Comparison of ENCODE assay signal across 24 cellular contexts in the genomic region with DNA sequence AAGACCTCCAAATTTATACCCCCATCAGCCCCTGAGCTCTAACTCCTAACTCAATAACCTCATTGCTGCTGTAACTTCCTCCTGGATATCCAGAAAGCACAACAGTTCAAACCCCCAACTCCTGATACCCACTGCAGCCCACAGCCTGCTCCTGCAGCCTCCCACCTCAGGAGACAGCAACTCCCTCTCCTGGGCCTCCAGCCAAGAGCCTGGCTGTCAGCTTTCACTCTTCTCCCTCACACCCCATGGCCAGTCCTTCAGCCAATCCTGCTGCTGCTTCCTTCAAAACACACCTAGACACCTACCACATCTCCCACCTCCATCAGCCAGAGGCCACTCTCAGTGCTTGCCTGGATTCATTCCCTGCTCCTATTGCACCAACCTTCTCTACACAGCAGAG. TPM values are rescaled to one million over a fixed set of nuclear protein-coding genes. Genes with fewer than 3 reads are reported as not detected.
A peak's percentile ranks its signal among the peaks of the same experiment; 100 is the strongest.
DNase-seq lines count a peak whose midpoint lies in the region; ATAC-seq and TF ChIP-seq lines count a peak whose summit lies in the region.
"Had no signal": no experiment of that assay in that cellular context is flagged by ENCODE, and none has a peak within 500 bp of the region (broad histone marks: within the 10 kb centered on the region; RNA-seq: fewer than 3 reads in every experiment).

No MANE protein-coding gene starts in this region.

- H3K4me1 Mint-ChIP-seq in H9, result peaks cover 11 to 20% of the 10 kb centered on the region in 2 experiments
- peaks cover 12% of the 10 kb centered on the region for H3K4me1 Mint-ChIP-seq in WTC11
- H3K4me1 Mint-ChIP-seq in neural progenitor cell, result peaks cover 20% of the 10 kb centered on the region

- no peak overlapping the region for H2AFZ ChIP-seq in H9 (ENCODE audit: low read length)
- no peak overlapping the region for H2AFZ ChIP-seq in neural progenitor cell (replicated peaks)
- no peak overlapping the region for H2AFZ ChIP-seq in PC-9

- no peak overlapping the region for H3K14ac ChIP-seq in H9 (ENCODE audit: insufficient read depth, low read length)

- H3K9me3 ChIP-seq in H9 (ENCODE audit: control insufficient read depth, low read depth, low read length) (no peaks in the 10 kb centered on the region), neural progenitor cell (ENCODE audit: low read depth) (no peaks in the 10 kb centered on the region), PC-9 (ENCODE audit: insufficient read depth, low read depth) (no peaks in the 10 kb centered on the region), colonic mucosa (no peaks in the 10 kb centered on the region)
- H3K9me3 ChIP-seq: upper lobe of right lung had no signal

- no peaks in the 10 kb centered on the region for H3F3A ChIP-seq in neural progenitor cell (ENCODE audit: low read depth)
- H3F3A ChIP-seq in PC-9 (ENCODE audit: insufficient read depth, low read depth), result no peaks in the 10 kb centered on the region; the same call in 1 of the 2 replicates

- TF ChIP-seq CTCF in H9 (conservative IDR thresholded peaks at IDR 0.05) (no peak), WTC11 (IDR thresholded peaks at IDR 0.05) (no peak), neural progenitor cell (IDR thresholded peaks at IDR 0.05) (no peak), PC-9 (conservative IDR thresholded peaks at IDR 0.05) (no peak), colonic mucosa (IDR thresholded peaks at IDR 0.05) (no peak)

- no peaks in the 10 kb centered on the region for H4K20me1 ChIP-seq in H9 (ENCODE audit: control insufficient read depth, insufficient read depth, insufficient read length)
- peaks cover 34% of the 10 kb centered on the region for H4K20me1 ChIP-seq in neural progenitor cell (ENCODE audit: low read depth)
- no peaks in the 10 kb centered on the region for H4K20me1 ChIP-seq in PC-9 (ENCODE audit: insufficient read depth)

- H3K27me3 Mint-ChIP-seq in H9 (ENCODE audit: low read depth) (no peaks in the 10 kb centered on the region; the same call in 1 of the 2 replicates), WTC11 (ENCODE audit: low read depth) (no peaks in the 10 kb centered on the region), neural progenitor cell (ENCODE audit: insufficient read depth, low read depth) (peaks cover 4% of the 10 kb centered on the region)
- H3K27me3 Mint-ChIP-seq: CD4-positive, CD25-positive, alpha-beta regulatory T cell had no signal

- peaks cover 13 to 72% (median 64%) of the 10 kb centered on the region in 3 experiments; a peak in 6 of 7 replicates for H3K36me3 Mint-ChIP-seq in H9 (ENCODE audit: insufficient read depth in 1 of 3, low read depth in 3 of 3)
- peaks cover 38% of the 10 kb centered on the region for H3K36me3 Mint-ChIP-seq in WTC11
- peaks cover 23% of the 10 kb centered on the region for H3K36me3 Mint-ChIP-seq in neural progenitor cell

- no peak overlapping the region for H3K4ac ChIP-seq in H9 (ENCODE audit: low read depth, low read length)

- H3K36me3 ChIP-seq in neural progenitor cell (no peaks in the 10 kb centered on the region), PC-9 (ENCODE audit: low read depth) (no peaks in the 10 kb centered on the region), colonic mucosa (no peaks in the 10 kb centered on the region)
- H3K36me3 ChIP-seq: upper lobe of right lung had no signal

- no peak overlapping the region for H4K91ac ChIP-seq in H9 (ENCODE audit: insufficient read length, low read depth, low read length)

- H3K27me3 ChIP-seq in H9 (ENCODE audit: insufficient read depth, low read length) (no peaks in the 10 kb centered on the region), neural progenitor cell (no peaks in the 10 kb centered on the region), PC-9 (ENCODE audit: insufficient read depth, low read depth) (no peaks in the 10 kb centered on the region), colonic mucosa (no peaks in the 10 kb centered on the region)
- H3K27me3 ChIP-seq: upper lobe of right lung had no signal

- H2BK15ac ChIP-seq in H9 (ENCODE audit: low read depth, low read length), result no peak overlapping the region

- ATAC-seq in WTC11 (no peak), HG02840 (IDR thresholded peaks at IDR 0.05; ENCODE audit: low FRiP score, unreplicated experiment) (no peak)
- ATAC-seq: activated CD8-positive, alpha-beta T cell treated with anti-CD3 and anti-CD28 coated beads, Interleukin-2, amount 10 ng/mL, durations not matched to agents 7 days and 5 days; activated T-cell treated with anti-CD3 and anti-CD28 coated beads, Interleukin-2, amount 50 U/mL, for 72 hours; left lobe of liver; upper lobe of right lung had no signal

- no peaks in the 10 kb centered on the region; the same call in 1 of the 2 replicates for H3K4me1 ChIP-seq in H9 (ENCODE audit: insufficient read depth, low read length)
- H3K4me1 ChIP-seq in neural progenitor cell, result peaks cover 15% of the 10 kb centered on the region
- H3K4me1 ChIP-seq in PC-9 (replicated peaks; ENCODE audit: insufficient read depth), result 0 out of 2 replicates have a peak, but pooled peaks cover 5% of the 10 kb centered on the region
- peaks cover 6% of the 10 kb centered on the region for H3K4me1 ChIP-seq in colonic mucosa

- H3K4me2 ChIP-seq in H9 (ENCODE audit: insufficient read depth, insufficient read length, low read length) (no peak overlapping the region), neural progenitor cell (no peak overlapping the region), PC-9 (no peak overlapping the region)

- H3K56ac ChIP-seq in H9 (ENCODE audit: insufficient read length, low read depth, low read length), result no peak overlapping the region

- H3K9ac ChIP-seq in H9 (ENCODE audit: extremely low read depth, insufficient read length, low read length) (no peak overlapping the region), neural progenitor cell (peak overlapping the region; percentile 32), colonic mucosa (ENCODE audit: low read depth in 2 of 2, low read length in 2 of 2) (no peak overlapping the region)

- no peak overlapping the region for H4K8ac ChIP-seq in H9 (replicated peaks; ENCODE audit: insufficient read length, low read depth, low read length)

- no peaks in the 10 kb centered on the region for H3K9me3 Mint-ChIP-seq in H9
- H3K9me3 Mint-ChIP-seq in WTC11, result no peaks in the 10 kb centered on the region
- no peaks in the 10 kb centered on the region for H3K9me3 Mint-ChIP-seq in neural progenitor cell
- H3K9me3 Mint-ChIP-seq: activated T-cell treated with anti-CD3 and anti-CD28 coated beads, Interleukin-2, amount 50 U/mL, for 72 hours; CD4-positive, CD25-positive, alpha-beta regulatory T cell had no signal

- no peak overlapping the region for H3K23ac ChIP-seq in H9 (ENCODE audit: insufficient read length, low read depth, low read length)

- H3T11ph ChIP-seq in H9 (ENCODE audit: low read length), result no peak overlapping the region

- no peak overlapping the region for H2BK120ac ChIP-seq in H9 (ENCODE audit: low read depth, low read length, poor library complexity, severe bottlenecking)

- H3K27ac Mint-ChIP-seq in H9 (peak overlapping the region in 2 of 3 experiments; percentile 16 to 32; a peak in 3 of 7 replicates), WTC11 (peak overlapping the region; percentile 43; the same call in 1 of the 2 replicates), neural progenitor cell (peak overlapping the region; percentile 34)
- H3K27ac Mint-ChIP-seq: activated CD8-positive, alpha-beta T cell treated with anti-CD3 and anti-CD28 coated beads, Interleukin-2, amount 10 ng/mL, durations not matched to agents 7 days and 5 days; activated T-cell treated with anti-CD3 and anti-CD28 coated beads, Interleukin-2, amount 50 U/mL, for 72 hours had no signal

- POLR2A ChIA-PET in WTC11 (lab: Charles Lee) (no interaction called here), PC-9 (lab: Charles Lee; ENCODE audit: unreplicated experiment) (no interaction called here)

- no peaks in the 10 kb centered on the region for H3K79me1 ChIP-seq in H9 (ENCODE audit: insufficient read depth, low read depth, low read length, poor library complexity, severe bottlenecking)

- CTCF ChIA-PET in WTC11 (lab: Charles Lee), result interaction anchor here (0.8 to 1.7 kb wide), 5 partner anchors 15 to 267 kb away, joined by 3 to 10 read pairs (median 4); no protein-coding TSS in a partner anchor
- CTCF ChIA-PET in PC-9 (lab: Charles Lee), result no interaction called here

- no peaks in the 10 kb centered on the region for H3K9me2 ChIP-seq in PC-9 (ENCODE audit: insufficient read depth)

- H2BK5ac ChIP-seq in H9 (ENCODE audit: insufficient read length, low read length), result no peak overlapping the region

- peak; percentile 21 for DNase-seq in NCI-H345 (lab: John Stamatoyannopoulos, UW)
- no peak for DNase-seq in NCI-H345 treated with DMSO at 0.1 percent for 48 hours (lab: John Stamatoyannopoulos, UW; ENCODE audit: unreplicated experiment)
- DNase-seq in H9, result no peak
- no peak for DNase-seq in WTC11 (ENCODE audit: low spot score)
- no peak for DNase-seq in neural progenitor cell (ENCODE audit: low spot score)
- DNase-seq in PC-9, result no peak
- DNase-seq in colonic mucosa, result no peak
- DNase-seq: ACHN; activated CD8-positive, alpha-beta T cell treated with anti-CD3 and anti-CD28 coated beads, Interleukin-2, amount 10 ng/mL, durations not matched to agents 7 days and 5 days; activated T-cell treated with anti-CD3 and anti-CD28 coated beads, Interleukin-2, amount 50 U/mL, for 72 hours; CD4-positive, CD25-positive, alpha-beta regulatory T cell; dermis blood vessel endothelial cell; EL; H7; KBM-7; NCI-H446; nucleus accumbens; SHP77 treated with DMSO at 0.1 percent for 48 hours; stimulated activated naive CD4-positive, alpha-beta T cell; T-helper 1 cell; upper lobe of right lung had no signal

- no peak overlapping the region for H2BK12ac ChIP-seq in H9 (ENCODE audit: insufficient read length, low read depth, low read length)

- no peak overlapping the region for H2BK20ac ChIP-seq in H9 (ENCODE audit: low read depth, low read length, poor library complexity, severe bottlenecking)

- no peak overlapping the region for H4K5ac ChIP-seq in H9 (ENCODE audit: insufficient read length, low read depth, low read length)

- H3K18ac ChIP-seq in H9 (ENCODE audit: insufficient read length, low read depth, low read length), result no peak overlapping the region

- intact Hi-C loops in PC-9 (cut with micrococcal nuclease; ENCODE audit: unreplicated experiment) (no loop called here), colonic mucosa (cut with DNase I) (no loop called here)

- no peak overlapping the region for H3K27ac ChIP-seq in H9 (ENCODE audit: insufficient read length, low read depth, low read length)
- H3K27ac ChIP-seq in neural progenitor cell, result no peak overlapping the region
- H3K27ac ChIP-seq in PC-9, result no peak overlapping the region
- H3K27ac ChIP-seq in colonic mucosa, result no peak overlapping the region
- H3K27ac ChIP-seq: upper lobe of right lung, VCaP had no signal

- H3K79me2 ChIP-seq in H9 (ENCODE audit: insufficient read depth, low read length), result peaks cover 3% of the 10 kb centered on the region; the same call in 1 of the 2 replicates
- H3K79me2 ChIP-seq in neural progenitor cell (ENCODE audit: low read depth), result peaks cover 54% of the 10 kb centered on the region
- peaks cover 13% of the 10 kb centered on the region for H3K79me2 ChIP-seq in PC-9 (ENCODE audit: low read depth)

- no peaks in the 10 kb centered on the region for H3K23me2 ChIP-seq in H9 (ENCODE audit: insufficient read length, low read depth, low read length, poor library complexity, severe bottlenecking)

- no TSS peak for BruUV-seq in PC-9 (replicated peaks; lab: Mats Ljungman, UMichigan)

- H3K4me3 Mint-ChIP-seq in H9 (no peak overlapping the region), WTC11 (no peak overlapping the region), neural progenitor cell (no peak overlapping the region)
- H3K4me3 Mint-ChIP-seq: activated CD8-positive, alpha-beta T cell treated with anti-CD3 and anti-CD28 coated beads, Interleukin-2, amount 10 ng/mL, durations not matched to agents 7 days and 5 days; activated T-cell treated with anti-CD3 and anti-CD28 coated beads, Interleukin-2, amount 50 U/mL, for 72 hours had no signal

- H3K4me3 ChIP-seq in neural progenitor cell, result no peak overlapping the region
- H3K4me3 ChIP-seq in PC-9, result no peak overlapping the region
- no peak overlapping the region for H3K4me3 ChIP-seq in colonic mucosa
- H3K4me3 ChIP-seq: upper lobe of right lung had no signal

- no peak overlapping the region for H2AK5ac ChIP-seq in H9 (ENCODE audit: insufficient read length, low read length)

RNA-seq across cellular contexts. Expression of a gene that starts 5.4 kb away (rescaled TPM):
- total RNA-seq in H9 (2021), result 52.7 and 53.2 TPM in 2 replicates
- 35.5 to 38.4 TPM (median 38.0 TPM) in 3 replicates for total RNA-seq in WTC11 (2021)
- total RNA-seq in neural progenitor cell (ENCODE audit: low replicate concordance), result 47.9 and 51.9 TPM in 2 replicates
- 18.4 and 20.2 TPM in 2 replicates for total RNA-seq in PC-9 (2021)
- total RNA-seq in colonic mucosa, result 10 to 100 TPM in 1 of 2 donors, 1 to 10 TPM in 1; 6.1 to 39.9 TPM
